ENCODE assay signal across 8 cellular contexts in genomic region chr1:234727018-234727757, GRCh38.
DNase-seq lines count a peak whose midpoint lies in the region; ATAC-seq, FAIRE-seq and TF ChIP-seq lines count a peak whose summit lies in the region.

No MANE protein-coding gene starts in this region.

- TF ChIP-seq CTCF in chondrocyte (IDR thresholded peaks at IDR 0.05): no peak
- TF ChIP-seq CTCF in pancreas (IDR thresholded peaks at IDR 0.05): no peak

- no peaks in the 10 kb centered on the region for H3K27me3 Mint-ChIP-seq in chondrocyte (ENCODE audit: low read depth)

- FAIRE-seq in pancreas (lab: Jason Lieb, UNC) (no peak), HTR-8/SVneo (lab: Jason Lieb, UNC) (no peak)

- no peak for ATAC-seq in pancreas
- ATAC-seq in GM21825 (IDR thresholded peaks at IDR 0.05; ENCODE audit: unreplicated experiment): no peak

- DNase-seq in NCI-H1417 (lab: John Stamatoyannopoulos, UW) (peak; percentile 30 to 68 (median 51)), NCI-H1417 treated with DMSO at 0.1 percent for 48 hours (lab: John Stamatoyannopoulos, UW) (no peak), NCI-H2171 treated with DMSO at 0.1 percent for 48 hours (lab: John Stamatoyannopoulos, UW) (peak; percentile 84), chondrocyte (ENCODE audit: low spot score) (no peak), pancreas (no peak), HPDE6-E6E7 (ENCODE audit: extremely low spot score) (no peak), HTR-8/SVneo (ENCODE audit: insufficient read length, low spot score) (no peak)

- 63 to 79% methylated on average over 7 of the region's 7 CpGs for WGBS in pancreas, 2 donors

- H3K9me3 ChIP-seq in pancreas: no peaks in the 10 kb centered on the region

- H3K4me1 Mint-ChIP-seq in chondrocyte (ENCODE audit: low read depth): peaks cover 67% of the 10 kb centered on the region

- peak overlapping the region; percentile 100 for H3K27ac Mint-ChIP-seq in chondrocyte (ENCODE audit: unreplicated experiment)

- no peaks in the 10 kb centered on the region for H3K36me3 ChIP-seq in pancreas

- H3K4me3 ChIP-seq in pancreas: no peak overlapping the region

- H3K9me3 Mint-ChIP-seq in chondrocyte (ENCODE audit: low read depth): no peaks in the 10 kb centered on the region

- intact Hi-C loops in pancreas (cut with DNase I): loop anchor here in 1 of 3 donors (5.0 kb wide), 1 partner anchor 355 kb away; no protein-coding TSS in a partner anchor

- no peaks in the 10 kb centered on the region for H3K27me3 ChIP-seq in pancreas

- H3K4me3 Mint-ChIP-seq in chondrocyte (ENCODE audit: unreplicated experiment): no peak overlapping the region

- peak overlapping the region; percentile 94 to 99 (median 97) for H3K27ac ChIP-seq in pancreas

- no peaks in the 10 kb centered on the region for H3K36me3 Mint-ChIP-seq in chondrocyte (ENCODE audit: low read depth)

- peaks cover 33 to 46% (median 39%) of the 10 kb centered on the region in 3 donors for H3K4me1 ChIP-seq in pancreas

Comparison
In these comparisons a context has a peak if more than half of its experiments do, and no peak if none do; other contexts are left out.
1. DNase-seq: peak in NCI-H1417 (3 of 3) and NCI-H2171 treated with DMSO at 0.1 percent for 48 hours (single experiment); none in NCI-H1417 treated with DMSO at 0.1 percent for 48 hours (single experiment), chondrocyte (single experiment), pancreas (0 of 6), HPDE6-E6E7 (single experiment) and HTR-8/SVneo (single experiment).